In the genomic region with DNA sequence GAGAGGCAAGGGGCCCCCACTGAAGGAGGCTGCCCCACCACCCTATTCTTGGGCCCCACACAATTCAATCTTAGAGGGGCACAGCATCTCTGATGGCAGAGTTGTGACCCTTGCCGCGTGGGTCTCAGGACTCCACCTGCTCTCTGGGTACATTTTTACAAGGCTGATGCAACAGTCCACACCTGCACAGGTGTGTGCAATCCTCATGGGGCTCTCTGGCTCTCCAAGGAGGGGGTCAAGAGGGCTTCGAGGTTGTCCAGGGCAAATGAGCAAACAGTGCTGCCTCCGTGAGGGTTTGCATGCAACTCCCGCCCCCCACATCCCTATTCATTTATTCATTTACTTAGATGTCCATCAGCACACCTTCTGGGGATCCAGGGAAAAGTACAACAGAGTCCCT, we compare ENCODE assay signal across 21 cellular contexts.
DNase-seq lines count a peak whose midpoint lies in the region; ATAC-seq and TF ChIP-seq lines count a peak whose summit lies in the region.
"Had no signal": no experiment of that assay in that cellular context is flagged by ENCODE, and none has a peak within 500 bp of the region (broad histone marks: within the 10 kb centered on the region; RNA-seq: fewer than 3 reads in every experiment).

No MANE protein-coding gene starts in this region.

- no peak overlapping the region for H3K4me3 ChIP-seq in left lung
- H3K4me3 ChIP-seq in upper lobe of right lung, result no peak overlapping the region
- H3K4me3 ChIP-seq: A549 had no signal

- DNase-seq in natural killer cell treated with Interleukin-12 subunit alpha and Interleukin-12 subunit beta and Interleukin-15 and Interleukin-18, amount 100 ng/mL, for 72 hours (ENCODE audit: low spot score), result peak; percentile 28
- DNase-seq in natural killer cell, result no peak
- DNase-seq in WTC11 (ENCODE audit: low spot score), result peak; percentile 6
- no peak for DNase-seq in left lung
- DNase-seq in upper lobe of right lung, result peak; percentile 54
- no peak for DNase-seq in NCI-H446 (lab: John Stamatoyannopoulos, UW)
- DNase-seq in GM19238 (ENCODE audit: insufficient read length, low spot score), result no peak
- DNase-seq: CD4-positive, CD25-positive, alpha-beta regulatory T cell; DMS 273 treated with DMSO at 0.1 percent for 48 hours; GDM1; GOT3; Kasumi-1; NCI-H1694; NCI-H2081 treated with DMSO at 0.1 percent for 48 hours; NCI-H748 treated with DMSO at 0.1 percent for 48 hours; SIG-M5; SK-N-SH had no signal

- peaks cover 27 to 31% of the 10 kb centered on the region in 2 donors for H3K27me3 Mint-ChIP-seq in natural killer cell treated with Interleukin-12 subunit alpha and Interleukin-12 subunit beta and Interleukin-15 and Interleukin-18, amount 100 ng/mL, for 72 hours
- peaks cover 15 to 37% of the 10 kb centered on the region in 2 donors for H3K27me3 Mint-ChIP-seq in natural killer cell (ENCODE audit: low read depth in 2 of 2)
- H3K27me3 Mint-ChIP-seq in WTC11 (ENCODE audit: low read depth), result no peaks in the 10 kb centered on the region; the same call in 1 of the 2 replicates

- no peaks in the 10 kb centered on the region for H3K9me3 Mint-ChIP-seq in natural killer cell treated with Interleukin-12 subunit alpha and Interleukin-12 subunit beta and Interleukin-15 and Interleukin-18, amount 100 ng/mL, for 72 hours
- no peaks in the 10 kb centered on the region for H3K9me3 Mint-ChIP-seq in natural killer cell
- H3K9me3 Mint-ChIP-seq in WTC11, result no peaks in the 10 kb centered on the region

- no peak for ATAC-seq in natural killer cell treated with Interleukin-12 subunit alpha and Interleukin-12 subunit beta and Interleukin-15 and Interleukin-18, amount 100 ng/mL, for 72 hours
- ATAC-seq in natural killer cell (no peak), WTC11 (no peak), left lung (peak; percentile 65), upper lobe of right lung (peak; percentile 51), HG03196 (IDR thresholded peaks at IDR 0.05; ENCODE audit: unreplicated experiment) (no peak)
- ATAC-seq: A549, HCT116, Panc1 had no signal

- H3K4me3 Mint-ChIP-seq in natural killer cell treated with Interleukin-12 subunit alpha and Interleukin-12 subunit beta and Interleukin-15 and Interleukin-18, amount 100 ng/mL, for 72 hours, result no peak overlapping the region
- H3K4me3 Mint-ChIP-seq in natural killer cell (no peak overlapping the region), WTC11 (no peak overlapping the region)
- H3K4me3 Mint-ChIP-seq: CD4-positive, CD25-positive, alpha-beta regulatory T cell had no signal

- no peaks in the 10 kb centered on the region for H3K4me1 ChIP-seq in left lung
- no peaks in the 10 kb centered on the region for H3K4me1 ChIP-seq in upper lobe of right lung

- H3K27ac ChIP-seq in left lung (no peak overlapping the region), upper lobe of right lung (no peak overlapping the region)
- H3K27ac ChIP-seq: A549 had no signal

- CTCF ChIA-PET in WTC11 (lab: Charles Lee), result interaction anchor here (1.5 to 2.2 kb wide), 2 partner anchors 125 to 131 kb away, joined by 7 to 8 read pairs; no protein-coding TSS in a partner anchor

- POLR2A ChIA-PET in WTC11 (lab: Charles Lee), result no interaction called here

- no peak overlapping the region for H3K27ac Mint-ChIP-seq in natural killer cell treated with Interleukin-12 subunit alpha and Interleukin-12 subunit beta and Interleukin-15 and Interleukin-18, amount 100 ng/mL, for 72 hours
- H3K27ac Mint-ChIP-seq in natural killer cell, result no peak overlapping the region
- H3K27ac Mint-ChIP-seq in WTC11, result no peak overlapping the region

- intact Hi-C loops in natural killer cell (cut with micrococcal nuclease), result no loop called here
- intact Hi-C loops in left lung (cut with DNase I), result no loop called here
- intact Hi-C loops in upper lobe of right lung (cut with DNase I), result no loop called here

- H3K36me3 ChIP-seq in left lung (no peaks in the 10 kb centered on the region), upper lobe of right lung (no peaks in the 10 kb centered on the region)

- no peak for TF ChIP-seq CTCF in natural killer cell (IDR thresholded peaks at IDR 0.05)
- no peak for TF ChIP-seq CTCF in WTC11 (IDR thresholded peaks at IDR 0.05)
- no peak for TF ChIP-seq CTCF in left lung (IDR thresholded peaks at IDR 0.05)
- no peak for TF ChIP-seq CTCF in upper lobe of right lung (IDR thresholded peaks at IDR 0.05)

- H3K27me3 ChIP-seq in left lung (peaks cover 0 to 20% of the 10 kb centered on the region in 2 donors), upper lobe of right lung (peaks cover 14% of the 10 kb centered on the region)

- no peaks in the 10 kb centered on the region for H3K9me3 ChIP-seq in left lung
- H3K9me3 ChIP-seq in upper lobe of right lung, result no peaks in the 10 kb centered on the region
- H3K9me3 ChIP-seq: A549, SK-N-SH had no signal

- no peaks in the 10 kb centered on the region for H3K36me3 Mint-ChIP-seq in natural killer cell treated with Interleukin-12 subunit alpha and Interleukin-12 subunit beta and Interleukin-15 and Interleukin-18, amount 100 ng/mL, for 72 hours
- H3K36me3 Mint-ChIP-seq in natural killer cell (no peaks in the 10 kb centered on the region), WTC11 (no peaks in the 10 kb centered on the region)
- H3K36me3 Mint-ChIP-seq: CD4-positive, CD25-positive, alpha-beta regulatory T cell had no signal

- H3K4me1 Mint-ChIP-seq in natural killer cell treated with Interleukin-12 subunit alpha and Interleukin-12 subunit beta and Interleukin-15 and Interleukin-18, amount 100 ng/mL, for 72 hours (ENCODE audit: low read depth in 2 of 2), result no peaks in the 10 kb centered on the region
- H3K4me1 Mint-ChIP-seq in natural killer cell (no peaks in the 10 kb centered on the region), WTC11 (peaks cover 3% of the 10 kb centered on the region)

TF ChIP-seq in WTC11, 78 proteins besides CTCF, POLR2A, EP300 and RAD21 (continues in another document):
- no peak for TF ChIP-seq ZNF416 (CRISPR knock-in tag; IDR thresholded peaks at IDR 0.05)
- TF ChIP-seq NFE2L1 (CRISPR knock-in tag; IDR thresholded peaks at IDR 0.05), result no peak
- TF ChIP-seq, protein P1, sequence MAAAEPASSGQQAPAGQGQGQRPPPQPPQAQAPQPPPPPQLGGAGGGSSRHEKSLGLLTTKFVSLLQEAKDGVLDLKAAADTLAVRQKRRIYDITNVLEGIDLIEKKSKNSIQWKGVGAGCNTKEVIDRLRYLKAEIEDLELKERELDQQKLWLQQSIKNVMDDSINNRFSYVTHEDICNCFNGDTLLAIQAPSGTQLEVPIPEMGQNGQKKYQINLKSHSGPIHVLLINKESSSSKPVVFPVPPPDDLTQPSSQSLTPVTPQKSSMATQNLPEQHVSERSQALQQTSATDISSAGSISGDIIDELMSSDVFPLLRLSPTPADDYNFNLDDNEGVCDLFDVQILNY (CRISPR knock-in tag; IDR thresholded peaks at IDR 0.05), result no peak
- TF ChIP-seq MAX (CRISPR knock-in tag; IDR thresholded peaks at IDR 0.05), result no peak
- TF ChIP-seq, protein P2, sequence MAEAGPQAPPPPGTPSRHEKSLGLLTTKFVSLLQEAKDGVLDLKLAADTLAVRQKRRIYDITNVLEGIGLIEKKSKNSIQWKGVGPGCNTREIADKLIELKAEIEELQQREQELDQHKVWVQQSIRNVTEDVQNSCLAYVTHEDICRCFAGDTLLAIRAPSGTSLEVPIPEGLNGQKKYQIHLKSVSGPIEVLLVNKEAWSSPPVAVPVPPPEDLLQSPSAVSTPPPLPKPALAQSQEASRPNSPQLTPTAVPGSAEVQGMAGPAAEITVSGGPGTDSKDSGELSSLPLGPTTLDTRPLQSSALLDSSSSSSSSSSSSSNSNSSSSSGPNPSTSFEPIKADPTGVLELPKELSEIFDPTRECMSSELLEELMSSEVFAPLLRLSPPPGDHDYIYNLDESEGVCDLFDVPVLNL (CRISPR knock-in tag; IDR thresholded peaks at IDR 0.05; ENCODE audit: borderline replicate concordance, low read depth), result no peak
- no peak for TF ChIP-seq FOXP4 (CRISPR knock-in tag; IDR thresholded peaks at IDR 0.05)
- TF ChIP-seq ELF4 (CRISPR knock-in tag; IDR thresholded peaks at IDR 0.05; ENCODE audit: low read depth), result no peak
- TF ChIP-seq, protein P3, sequence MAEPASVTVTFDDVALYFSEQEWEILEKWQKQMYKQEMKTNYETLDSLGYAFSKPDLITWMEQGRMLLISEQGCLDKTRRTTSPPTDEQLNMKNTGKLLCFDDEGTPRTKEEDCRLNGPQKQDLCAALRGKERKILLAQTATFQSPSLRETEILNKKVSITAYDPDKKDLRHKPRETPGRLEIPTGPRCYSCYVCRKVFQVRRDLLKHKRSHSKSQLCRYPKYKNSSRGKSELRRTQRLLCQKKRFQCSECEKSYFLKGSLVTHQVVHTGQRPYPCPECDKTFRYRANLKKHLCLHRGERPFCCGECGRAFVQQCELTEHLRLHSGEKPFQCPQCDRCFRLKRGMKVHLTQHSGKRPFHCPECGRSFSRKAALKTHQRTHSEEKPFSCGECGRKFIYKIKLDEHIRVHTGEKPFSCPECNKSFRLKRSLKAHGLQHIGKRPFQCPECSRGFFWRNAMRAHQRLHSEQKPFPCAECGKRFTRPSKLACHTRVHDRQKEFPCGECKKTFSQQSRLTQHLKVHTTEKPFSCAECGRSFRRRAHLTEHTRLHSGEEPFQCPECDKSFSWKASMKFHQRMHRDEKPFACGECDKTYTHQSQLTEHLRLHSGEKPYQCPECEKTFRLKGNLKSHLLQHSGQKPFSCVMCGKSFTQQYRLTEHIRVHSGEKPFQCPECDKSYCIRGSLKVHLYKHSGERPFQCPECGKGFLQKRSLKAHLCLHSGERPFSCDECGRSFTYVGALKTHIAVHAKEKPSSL (CRISPR knock-in tag; conservative IDR thresholded peaks at IDR 0.05), result no peak
- TF ChIP-seq JUN (CRISPR knock-in tag; IDR thresholded peaks at IDR 0.05), result no peak

Comparison
In these comparisons a context has a peak if more than half of its experiments do, and no peak if none do; other contexts are left out.
1. DNase-seq: peak in natural killer cell treated with Interleukin-12 subunit alpha and Interleukin-12 subunit beta and Interleukin-15 and Interleukin-18, amount 100 ng/mL, for 72 hours (single experiment), WTC11 (single experiment) and upper lobe of right lung (single experiment); none in natural killer cell (single experiment), left lung (0 of 2), NCI-H446 (0 of 2) and GM19238 (single experiment).
2. ATAC-seq: peak in left lung (single experiment) and upper lobe of right lung (single experiment); none in natural killer cell treated with Interleukin-12 subunit alpha and Interleukin-12 subunit beta and Interleukin-15 and Interleukin-18, amount 100 ng/mL, for 72 hours (0 of 2), natural killer cell (0 of 3), WTC11 (single experiment) and HG03196 (single experiment).